In genomic region chr6:32847004-32847403, GRCh38 we compare ENCODE assay signal across 18 cellular contexts. TPM values are rescaled to one million over a fixed set of nuclear protein-coding genes. Genes with fewer than 3 reads are reported as not detected.
A peak's percentile ranks its signal among the peaks of the same experiment; 100 is the strongest.
DNase-seq lines count a peak whose midpoint lies in the region; ATAC-seq, FAIRE-seq and TF ChIP-seq lines count a peak whose summit lies in the region.
"Had no signal": no experiment of that assay in that cellular context is flagged by ENCODE, and none has a peak within 500 bp of the region (broad histone marks: within the 10 kb centered on the region; RNA-seq: fewer than 3 reads in every experiment).

No MANE protein-coding gene starts in this region.

- peak overlapping the region; percentile 71 for H3K27ac Mint-ChIP-seq in activated naive CD4-positive, alpha-beta T cell treated with anti-CD3 and anti-CD28 coated beads, Interleukin-2, amount 10 ng/mL, durations not matched to agents 7 days and 5 days
- H3K27ac Mint-ChIP-seq in activated B cell treated with CpG ODN at 0.5 μM for 24 hours (peak overlapping the region; percentile 100), nephron progenitor cell (no peak overlapping the region)

- peak overlapping the region; percentile 98 for H3K4me3 Mint-ChIP-seq in activated naive CD4-positive, alpha-beta T cell treated with anti-CD3 and anti-CD28 coated beads, Interleukin-2, amount 10 ng/mL, durations not matched to agents 7 days and 5 days
- H3K4me3 Mint-ChIP-seq in activated B cell treated with CpG ODN at 0.5 μM for 24 hours (peak overlapping the region; percentile 99), nephron progenitor cell (no peak overlapping the region)

- peaks cover 24 to 73% (median 63%) of the 10 kb centered on the region in 4 donors for H3K36me3 ChIP-seq in esophagus muscularis mucosa
- H3K36me3 ChIP-seq: WERI-Rb-1 had no signal

- CTCF ChIA-PET in activated naive CD4-positive, alpha-beta T cell treated with anti-CD3 and anti-CD28 coated beads, Interleukin-2, amount 10 ng/mL, durations not matched to agents 7 days and 5 days (lab: Charles Lee), result no interaction called here
- CTCF ChIA-PET in activated B cell treated with CpG ODN at 0.5 μM for 24 hours (lab: Charles Lee), result interaction anchor here (4.2 kb wide), 1 partner anchor 21 kb away, joined by 29 read pairs; no protein-coding TSS in a partner anchor

- FAIRE-seq in HTR-8/SVneo (lab: Jason Lieb, UNC), result no peak
- FAIRE-seq: GM12891 had no signal

- H3K4me3 ChIP-seq in esophagus muscularis mucosa, result no peak overlapping the region
- H3K4me3 ChIP-seq in foreskin fibroblast (ENCODE audit: low read depth in 1 of 2, low read length in 2 of 2), result no peak overlapping the region
- H3K4me3 ChIP-seq: esophagus squamous epithelium, left ventricle myocardium inferior had no signal

- no peaks in the 10 kb centered on the region for H3K27me3 Mint-ChIP-seq in activated naive CD4-positive, alpha-beta T cell treated with anti-CD3 and anti-CD28 coated beads, Interleukin-2, amount 10 ng/mL, durations not matched to agents 7 days and 5 days
- H3K27me3 Mint-ChIP-seq in activated B cell treated with CpG ODN at 0.5 μM for 24 hours (no peaks in the 10 kb centered on the region), nephron progenitor cell (ENCODE audit: low read depth, poor library complexity) (peaks cover 100% of the 10 kb centered on the region)

- no peaks in the 10 kb centered on the region for H3K27me3 ChIP-seq in esophagus muscularis mucosa
- H3K27me3 ChIP-seq: esophagus squamous epithelium had no signal

- TF ChIP-seq CTCF in activated B cell treated with CpG ODN at 0.5 μM for 24 hours (IDR thresholded peaks at IDR 0.05) (no peak), esophagus muscularis mucosa (IDR thresholded peaks at IDR 0.05) (no peak), nephron progenitor cell (IDR thresholded peaks at IDR 0.05) (no peak), foreskin fibroblast (IDR thresholded peaks at IDR 0.05; ENCODE audit: low read depth, low read length) (no peak)

- no peaks in the 10 kb centered on the region for H3K9me3 ChIP-seq in esophagus muscularis mucosa
- H3K9me3 ChIP-seq: esophagus squamous epithelium, left ventricle myocardium inferior had no signal

- no peak for TF ChIP-seq EP300 in esophagus muscularis mucosa (IDR thresholded peaks at IDR 0.05)

- peaks cover 77% of the 10 kb centered on the region for H3K4me1 Mint-ChIP-seq in activated naive CD4-positive, alpha-beta T cell treated with anti-CD3 and anti-CD28 coated beads, Interleukin-2, amount 10 ng/mL, durations not matched to agents 7 days and 5 days
- peaks cover 89% of the 10 kb centered on the region for H3K4me1 Mint-ChIP-seq in activated B cell treated with CpG ODN at 0.5 μM for 24 hours
- peaks cover 14% of the 10 kb centered on the region for H3K4me1 Mint-ChIP-seq in nephron progenitor cell

- intact Hi-C loops in activated B cell treated with CpG ODN at 0.5 μM for 24 hours (cut with micrococcal nuclease) (no loop called here), esophagus muscularis mucosa (cut with DNase I) (no loop called here)

- H3K9me3 Mint-ChIP-seq in activated naive CD4-positive, alpha-beta T cell treated with anti-CD3 and anti-CD28 coated beads, Interleukin-2, amount 10 ng/mL, durations not matched to agents 7 days and 5 days, result no peaks in the 10 kb centered on the region
- no peaks in the 10 kb centered on the region for H3K9me3 Mint-ChIP-seq in activated B cell treated with CpG ODN at 0.5 μM for 24 hours
- H3K9me3 Mint-ChIP-seq in nephron progenitor cell, result no peaks in the 10 kb centered on the region

- no peak overlapping the region for H3K27ac ChIP-seq in esophagus muscularis mucosa (replicated peaks in 1 of 4)
- H3K27ac ChIP-seq: KMS-11, left ventricle myocardium inferior, WERI-Rb-1 had no signal

- DNase-seq in activated naive CD4-positive, alpha-beta T cell treated with anti-CD3 and anti-CD28 coated beads, Interleukin-2, amount 10 ng/mL, durations not matched to agents 7 days and 5 days, result no peak
- no peak for DNase-seq in activated naive CD4-positive, alpha-beta T cell (lab: John Stamatoyannopoulos, UW)
- DNase-seq in activated B cell treated with CpG ODN at 0.5 μM for 24 hours (no peak), esophagus muscularis mucosa (ENCODE audit: extremely low spot score) (peak; percentile 89), nephron progenitor cell (no peak), HTR-8/SVneo (ENCODE audit: insufficient read length, low spot score) (no peak), foreskin fibroblast (no peak)
- DNase-seq: amygdala, esophagus squamous epithelium, left ventricle myocardium inferior, NCI-H1092 treated with DMSO at 0.1 percent for 48 hours, NCI-H524 treated with DMSO at 0.1 percent for 48 hours, SW 1271, WERI-Rb-1 had no signal

- POLR2A ChIA-PET in activated B cell treated with CpG ODN at 0.5 μM for 24 hours (lab: Charles Lee), result interaction anchor here (2.1 to 11.9 kb wide), 7 partner anchors 9 to 137 kb away, joined by 9 to 904 read pairs (median 18); partner anchors contain the start of genes BRD2, PSMB9, TAP1 and TAP2

- no peak for ATAC-seq in activated B cell treated with CpG ODN at 0.5 μM for 24 hours (ENCODE audit: low read depth)
- ATAC-seq: sciatic nerve had no signal

- WGBS in esophagus muscularis mucosa, result 92% methylated on average over 10 of the region's 10 CpGs

- H3K36me3 Mint-ChIP-seq in activated naive CD4-positive, alpha-beta T cell treated with anti-CD3 and anti-CD28 coated beads, Interleukin-2, amount 10 ng/mL, durations not matched to agents 7 days and 5 days, result peaks cover 89% of the 10 kb centered on the region
- H3K36me3 Mint-ChIP-seq in activated B cell treated with CpG ODN at 0.5 μM for 24 hours (ENCODE audit: low read depth) (peaks cover 97% of the 10 kb centered on the region), nephron progenitor cell (ENCODE audit: low read depth) (no peaks in the 10 kb centered on the region)

- peaks cover 22 to 66% (median 42%) of the 10 kb centered on the region in 4 donors for H3K4me1 ChIP-seq in esophagus muscularis mucosa

- TF ChIP-seq POLR2A in esophagus muscularis mucosa (IDR thresholded peaks at IDR 0.05; ENCODE audit: low read depth), result no peak

RNA-seq across cellular contexts. Expression of gene PSMB8, which starts 3.2 kb away (rescaled TPM):
- total RNA-seq in activated B cell treated with CpG ODN at 0.5 μM for 24 hours, result 182 and 194 TPM in 2 replicates
- 10 to 100 TPM; 25.7 to 38.4 (median 32.4) TPM for total RNA-seq in esophagus muscularis mucosa
- total RNA-seq: G401 had no signal

RNA-seq across cellular contexts. Expression of gene TAP1, which starts 6.5 kb away (rescaled TPM):
- 148 and 151 TPM in 2 replicates for total RNA-seq in activated B cell treated with CpG ODN at 0.5 μM for 24 hours
- total RNA-seq in esophagus muscularis mucosa, result 10 to 100 TPM; 28.7 to 45.7 (median 34.8) TPM

RNA-seq across cellular contexts. Expression of gene PSMB9, which starts 7.0 kb away (rescaled TPM):
- total RNA-seq in activated B cell treated with CpG ODN at 0.5 μM for 24 hours (198 and 223 TPM in 2 replicates), esophagus muscularis mucosa (10 to 100 TPM in 3 of 4 donors, 1 to 10 TPM in 1; 9.1 to 26.2 (median 20.5) TPM)

RNA-seq across cellular contexts. Expression of gene TAP2, which starts 8.5 kb away (rescaled TPM):
- total RNA-seq in activated B cell treated with CpG ODN at 0.5 μM for 24 hours, result 141 and 172 TPM in 2 replicates
- total RNA-seq in esophagus muscularis mucosa, result 10 to 100 TPM in 3 of 4 donors, 1 to 10 TPM in 1; 8.6 to 16.3 (median 13.4) TPM

RNA-seq across cellular contexts. Expression of gene HLA-DOB, which starts 30.2 kb away (rescaled TPM):
- total RNA-seq in activated B cell treated with CpG ODN at 0.5 μM for 24 hours, result 95.6 and 101 TPM in 2 replicates
- under 1 TPM in 3 of 4 donors, not detected in 1; 0.19 to 0.33 (median 0.29) TPM for total RNA-seq in esophagus muscularis mucosa
- total RNA-seq: G401, left ventricle myocardium inferior had no signal
